ENCODE assay signal across 1 cellular context in the genomic region with DNA sequence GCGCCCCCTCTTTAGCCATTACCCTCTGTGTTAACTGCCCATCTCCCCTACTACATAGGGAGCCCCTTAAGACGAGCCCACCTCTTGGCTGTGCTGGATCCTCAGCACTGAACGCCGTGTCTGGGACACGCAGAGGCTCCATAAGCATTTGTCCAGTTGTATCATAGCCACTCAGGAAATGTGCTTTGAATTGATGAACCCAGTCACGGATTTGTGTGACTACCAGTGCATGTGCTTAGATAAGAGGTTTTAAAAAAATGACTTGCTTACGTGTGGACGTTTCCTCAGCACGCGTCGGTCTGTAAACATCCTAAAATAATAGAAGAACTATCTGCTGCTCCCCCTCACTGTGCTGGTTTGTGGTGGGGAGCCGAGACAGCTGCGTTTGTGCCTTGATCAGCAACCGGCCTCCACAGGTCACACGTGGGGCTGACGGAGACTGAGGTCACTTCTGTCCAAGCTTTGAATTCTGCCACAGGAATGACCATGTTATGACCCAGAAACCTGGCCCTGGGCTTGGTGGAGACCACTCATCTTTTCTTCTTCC.
TF ChIP-seq lines count a peak whose summit lies in the region.

No MANE protein-coding gene starts in this region.

TF ChIP-seq in K562, 482 proteins besides CTCF, POLR2A, EP300 and RAD21 (continued from another document and continues in another):
- TF ChIP-seq, protein P1, sequence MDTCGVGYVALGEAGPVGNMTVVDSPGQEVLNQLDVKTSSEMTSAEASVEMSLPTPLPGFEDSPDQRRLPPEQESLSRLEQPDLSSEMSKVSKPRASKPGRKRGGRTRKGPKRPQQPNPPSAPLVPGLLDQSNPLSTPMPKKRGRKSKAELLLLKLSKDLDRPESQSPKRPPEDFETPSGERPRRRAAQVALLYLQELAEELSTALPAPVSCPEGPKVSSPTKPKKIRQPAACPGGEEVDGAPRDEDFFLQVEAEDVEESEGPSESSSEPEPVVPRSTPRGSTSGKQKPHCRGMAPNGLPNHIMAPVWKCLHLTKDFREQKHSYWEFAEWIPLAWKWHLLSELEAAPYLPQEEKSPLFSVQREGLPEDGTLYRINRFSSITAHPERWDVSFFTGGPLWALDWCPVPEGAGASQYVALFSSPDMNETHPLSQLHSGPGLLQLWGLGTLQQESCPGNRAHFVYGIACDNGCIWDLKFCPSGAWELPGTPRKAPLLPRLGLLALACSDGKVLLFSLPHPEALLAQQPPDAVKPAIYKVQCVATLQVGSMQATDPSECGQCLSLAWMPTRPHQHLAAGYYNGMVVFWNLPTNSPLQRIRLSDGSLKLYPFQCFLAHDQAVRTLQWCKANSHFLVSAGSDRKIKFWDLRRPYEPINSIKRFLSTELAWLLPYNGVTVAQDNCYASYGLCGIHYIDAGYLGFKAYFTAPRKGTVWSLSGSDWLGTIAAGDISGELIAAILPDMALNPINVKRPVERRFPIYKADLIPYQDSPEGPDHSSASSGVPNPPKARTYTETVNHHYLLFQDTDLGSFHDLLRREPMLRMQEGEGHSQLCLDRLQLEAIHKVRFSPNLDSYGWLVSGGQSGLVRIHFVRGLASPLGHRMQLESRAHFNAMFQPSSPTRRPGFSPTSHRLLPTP (IDR thresholded peaks at IDR 0.05; ENCODE audit: borderline replicate concordance, extremely low read depth, insufficient read length): no peak
- TF ChIP-seq NUFIP1 (IDR thresholded peaks at IDR 0.05; ENCODE audit: partially characterized antibody): no peak
- no peak for TF ChIP-seq JUNB (CRISPR knock-in tag; conservative IDR thresholded peaks at IDR 0.05)
- TF ChIP-seq GABPB2 (CRISPR knock-in tag; conservative IDR thresholded peaks at IDR 0.05): no peak
- no peak for TF ChIP-seq DACH1 (IDR thresholded peaks at IDR 0.05; ENCODE audit: partially characterized antibody)
- peak; percentile 78 for TF ChIP-seq CREB1 (IDR thresholded peaks at IDR 0.05)
- TF ChIP-seq CREB1 (CRISPR knock-in tag; IDR thresholded peaks at IDR 0.05): peak; percentile 72; the same call in 1 of the 2 replicates
- TF ChIP-seq, protein P2, sequence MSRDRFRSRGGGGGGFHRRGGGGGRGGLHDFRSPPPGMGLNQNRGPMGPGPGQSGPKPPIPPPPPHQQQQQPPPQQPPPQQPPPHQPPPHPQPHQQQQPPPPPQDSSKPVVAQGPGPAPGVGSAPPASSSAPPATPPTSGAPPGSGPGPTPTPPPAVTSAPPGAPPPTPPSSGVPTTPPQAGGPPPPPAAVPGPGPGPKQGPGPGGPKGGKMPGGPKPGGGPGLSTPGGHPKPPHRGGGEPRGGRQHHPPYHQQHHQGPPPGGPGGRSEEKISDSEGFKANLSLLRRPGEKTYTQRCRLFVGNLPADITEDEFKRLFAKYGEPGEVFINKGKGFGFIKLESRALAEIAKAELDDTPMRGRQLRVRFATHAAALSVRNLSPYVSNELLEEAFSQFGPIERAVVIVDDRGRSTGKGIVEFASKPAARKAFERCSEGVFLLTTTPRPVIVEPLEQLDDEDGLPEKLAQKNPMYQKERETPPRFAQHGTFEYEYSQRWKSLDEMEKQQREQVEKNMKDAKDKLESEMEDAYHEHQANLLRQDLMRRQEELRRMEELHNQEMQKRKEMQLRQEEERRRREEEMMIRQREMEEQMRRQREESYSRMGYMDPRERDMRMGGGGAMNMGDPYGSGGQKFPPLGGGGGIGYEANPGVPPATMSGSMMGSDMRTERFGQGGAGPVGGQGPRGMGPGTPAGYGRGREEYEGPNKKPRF (IDR thresholded peaks at IDR 0.05; ENCODE audit: low read depth, low read length): no peak
- TF ChIP-seq ID3 (CRISPR knock-in tag; IDR thresholded peaks at IDR 0.05): no peak
- peak; percentile 84; the same call in 1 of the 2 replicates for TF ChIP-seq ID3 (tag; IDR thresholded peaks at IDR 0.05)
- no peak for TF ChIP-seq DIDO1 (tag; IDR thresholded peaks at IDR 0.05; ENCODE audit: low read depth)
- TF ChIP-seq JUN (IDR thresholded peaks at IDR 0.05; ENCODE audit: borderline replicate concordance, low read depth, low read length): 0 out of 2 replicates have a peak, but pooled peaks have one; percentile 12
- no peak for TF ChIP-seq JUN (CRISPR knock-in tag; IDR thresholded peaks at IDR 0.05; ENCODE audit: borderline replicate concordance)
- TF ChIP-seq NFIC (IDR thresholded peaks at IDR 0.05): peak; percentile 53; the same call in 1 of the 2 replicates
- TF ChIP-seq ZNF24 (IDR thresholded peaks at IDR 0.05): no peak
- no peak for TF ChIP-seq ZHX1 (conservative IDR thresholded peaks at IDR 0.05; ENCODE audit: low read length)
- no peak for TF ChIP-seq EGR1 (conservative IDR thresholded peaks at IDR 0.05)
- no peak for TF ChIP-seq POLR3G (IDR thresholded peaks at IDR 0.05; ENCODE audit: extremely low read depth, insufficient read length, insufficient replicate concordance)
- no peak for TF ChIP-seq HLTF (IDR thresholded peaks at IDR 0.05)
- TF ChIP-seq FOS (IDR thresholded peaks at IDR 0.05; ENCODE audit: extremely low read depth, insufficient read length): no peak
- no peak for TF ChIP-seq POLR3A (IDR thresholded peaks at IDR 0.05; ENCODE audit: borderline replicate concordance, extremely low read depth, insufficient read depth, insufficient read length)
- TF ChIP-seq ZKSCAN1 (IDR thresholded peaks at IDR 0.05; ENCODE audit: low read depth, low read length): no peak
- no peak for TF ChIP-seq FOXJ2 (tag; IDR thresholded peaks at IDR 0.05)
- no peak for TF ChIP-seq TOE1 (IDR thresholded peaks at IDR 0.05; ENCODE audit: borderline replicate concordance)
- TF ChIP-seq TOE1 (CRISPR knock-in tag; IDR thresholded peaks at IDR 0.05; ENCODE audit: borderline replicate concordance, low read depth): no peak
- TF ChIP-seq POLR2AphosphoS5 (IDR thresholded peaks at IDR 0.05; ENCODE audit: control insufficient read depth, insufficient read depth, low read depth, low read length): peak; percentile 30; the same call in 1 of the 2 replicates
- no peak for TF ChIP-seq TRIM24 (IDR thresholded peaks at IDR 0.05)
- no peak for TF ChIP-seq NFATC3 (IDR thresholded peaks at IDR 0.05)
- peak; percentile 76; the same call in 1 of the 2 replicates for TF ChIP-seq LEF1 (IDR thresholded peaks at IDR 0.05)
- TF ChIP-seq PYGO2 (tag; IDR thresholded peaks at IDR 0.05): no peak
- TF ChIP-seq PHTF2 (CRISPR knock-in tag; IDR thresholded peaks at IDR 0.05): no peak
- TF ChIP-seq, protein P3, sequence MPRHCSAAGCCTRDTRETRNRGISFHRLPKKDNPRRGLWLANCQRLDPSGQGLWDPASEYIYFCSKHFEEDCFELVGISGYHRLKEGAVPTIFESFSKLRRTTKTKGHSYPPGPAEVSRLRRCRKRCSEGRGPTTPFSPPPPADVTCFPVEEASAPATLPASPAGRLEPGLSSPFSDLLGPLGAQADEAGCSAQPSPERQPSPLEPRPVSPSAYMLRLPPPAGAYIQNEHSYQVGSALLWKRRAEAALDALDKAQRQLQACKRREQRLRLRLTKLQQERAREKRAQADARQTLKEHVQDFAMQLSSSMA (CRISPR knock-in tag; IDR thresholded peaks at IDR 0.05): no peak
- TF ChIP-seq NEUROD1 (IDR thresholded peaks at IDR 0.05; ENCODE audit: borderline replicate concordance, low read depth, low read length, partially characterized antibody): no peak
- TF ChIP-seq ZNF318 (IDR thresholded peaks at IDR 0.05; ENCODE audit: borderline replicate concordance in 1 of 2, low read depth in 1 of 2): peak in 1 of 2 experiments; percentile 89; a peak in 2 of 4 replicates
- TF ChIP-seq ZFPM2 (CRISPR knock-in tag; IDR thresholded peaks at IDR 0.05): no peak
- TF ChIP-seq GATAD2A (IDR thresholded peaks at IDR 0.05): no peak
- TF ChIP-seq ZSCAN29 (IDR thresholded peaks at IDR 0.05): no peak
- no peak for TF ChIP-seq EHMT2 (IDR thresholded peaks at IDR 0.05)
- TF ChIP-seq NFE2L1 (tag; IDR thresholded peaks at IDR 0.05; ENCODE audit: borderline replicate concordance, low read depth): no peak
- TF ChIP-seq ZNF766 (CRISPR knock-in tag; conservative IDR thresholded peaks at IDR 0.05): 0 out of 2 replicates have a peak, but pooled peaks have one; percentile 62
- TF ChIP-seq, protein P4, sequence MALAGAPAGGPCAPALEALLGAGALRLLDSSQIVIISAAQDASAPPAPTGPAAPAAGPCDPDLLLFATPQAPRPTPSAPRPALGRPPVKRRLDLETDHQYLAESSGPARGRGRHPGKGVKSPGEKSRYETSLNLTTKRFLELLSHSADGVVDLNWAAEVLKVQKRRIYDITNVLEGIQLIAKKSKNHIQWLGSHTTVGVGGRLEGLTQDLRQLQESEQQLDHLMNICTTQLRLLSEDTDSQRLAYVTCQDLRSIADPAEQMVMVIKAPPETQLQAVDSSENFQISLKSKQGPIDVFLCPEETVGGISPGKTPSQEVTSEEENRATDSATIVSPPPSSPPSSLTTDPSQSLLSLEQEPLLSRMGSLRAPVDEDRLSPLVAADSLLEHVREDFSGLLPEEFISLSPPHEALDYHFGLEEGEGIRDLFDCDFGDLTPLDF (CRISPR knock-in tag; IDR thresholded peaks at IDR 0.05): no peak
